1 cellular context compared by ENCODE assay signal in genomic region chr20:653110-653589, GRCh38.
A peak's percentile ranks its signal among the peaks of the same experiment; 100 is the strongest.
TF ChIP-seq lines count a peak whose summit lies in the region.

TSS of gene SRXN1 (minus strand) at chr20:653200. CDS start at chr20:653185, 15 bp downstream.

TF ChIP-seq in HepG2, 621 proteins besides CTCF, POLR2A, EP300 and RAD21 (continued from another document and continues in another):
- TF ChIP-seq AKAP8 (CRISPR knock-in tag; IDR thresholded peaks at IDR 0.05) (peak; percentile 83; the same call in 1 of the 2 replicates), STAG1 (CRISPR knock-in tag; IDR thresholded peaks at IDR 0.05) (peak; percentile 76), ZBTB14 (CRISPR knock-in tag; IDR thresholded peaks at IDR 0.05) (0 out of 2 replicates have a peak, but pooled peaks have one; percentile 25), POLR2AphosphoS5 (IDR thresholded peaks at IDR 0.05; ENCODE audit: low read depth, low read length) (peak; percentile 43; the same call in 1 of the 2 replicates), HNRNPLL (IDR thresholded peaks at IDR 0.05; ENCODE audit: low read depth, low read length, poor library complexity, severe bottlenecking) (peak; percentile 79), ATF7-NPFF (CRISPR knock-in tag; IDR thresholded peaks at IDR 0.05; ENCODE audit: low read depth) (peak; percentile 94), KDM5A (IDR thresholded peaks at IDR 0.05; ENCODE audit: borderline replicate concordance, low read length) (no peak; the same call in 1 of the 2 replicates), ZNF549 (CRISPR knock-in tag; IDR thresholded peaks at IDR 0.05) (no peak), ZNF160 (CRISPR knock-in tag; IDR thresholded peaks at IDR 0.05) (peak; percentile 38; the same call in 1 of the 2 replicates), NFE2L2 (IDR thresholded peaks at IDR 0.05; ENCODE audit: low read length) (peak; percentile 90), ZNF30 (CRISPR knock-in tag; IDR thresholded peaks at IDR 0.05) (no peak), ZNF251 (CRISPR knock-in tag; IDR thresholded peaks at IDR 0.05) (no peak), ZNF883 (CRISPR knock-in tag; IDR thresholded peaks at IDR 0.05; ENCODE audit: not compliant biosample characterization) (peak; percentile 60), WIZ (CRISPR knock-in tag; IDR thresholded peaks at IDR 0.05) (no peak; the same call in 1 of the 2 replicates), NR1H2 (CRISPR knock-in tag; IDR thresholded peaks at IDR 0.05; ENCODE audit: borderline replicate concordance, low read depth) (peak; percentile 29; the same call in 1 of the 2 replicates), ZNF7 (CRISPR knock-in tag; IDR thresholded peaks at IDR 0.05) (0 out of 2 replicates have a peak, but pooled peaks have one; percentile 16), ATF1 (CRISPR knock-in tag; IDR thresholded peaks at IDR 0.05) (no peak), PAXIP1 (CRISPR knock-in tag; conservative IDR thresholded peaks at IDR 0.05) (no peak), SP5 (CRISPR knock-in tag; IDR thresholded peaks at IDR 0.05; ENCODE audit: borderline replicate concordance, low read depth) (no peak; the same call in 1 of the 2 replicates), SNAPC4 (CRISPR knock-in tag; IDR thresholded peaks at IDR 0.05) (no peak), JDP2 (CRISPR knock-in tag; IDR thresholded peaks at IDR 0.05; ENCODE audit: borderline replicate concordance) (peak; percentile 79; the same call in 1 of the 2 replicates), ZNF138 (CRISPR knock-in tag; IDR thresholded peaks at IDR 0.05; ENCODE audit: low read depth) (no peak), ZNF337 (CRISPR knock-in tag; IDR thresholded peaks at IDR 0.05; ENCODE audit: borderline replicate concordance, low read depth) (peak; percentile 76; the same call in 1 of the 2 replicates), RXRB (CRISPR knock-in tag; IDR thresholded peaks at IDR 0.05; ENCODE audit: borderline replicate concordance) (no peak), ZSCAN22 (CRISPR knock-in tag; IDR thresholded peaks at IDR 0.05) (no peak), ZNF619 (CRISPR knock-in tag; IDR thresholded peaks at IDR 0.05) (no peak), FOXK2 (IDR thresholded peaks at IDR 0.05) (peak; percentile 66; the same call in 1 of the 2 replicates), ZBTB8A (CRISPR knock-in tag; IDR thresholded peaks at IDR 0.05; ENCODE audit: borderline replicate concordance, low read depth) (peak; percentile 59; the same call in 1 of the 2 replicates)
- TF ChIP-seq, protein P1, sequence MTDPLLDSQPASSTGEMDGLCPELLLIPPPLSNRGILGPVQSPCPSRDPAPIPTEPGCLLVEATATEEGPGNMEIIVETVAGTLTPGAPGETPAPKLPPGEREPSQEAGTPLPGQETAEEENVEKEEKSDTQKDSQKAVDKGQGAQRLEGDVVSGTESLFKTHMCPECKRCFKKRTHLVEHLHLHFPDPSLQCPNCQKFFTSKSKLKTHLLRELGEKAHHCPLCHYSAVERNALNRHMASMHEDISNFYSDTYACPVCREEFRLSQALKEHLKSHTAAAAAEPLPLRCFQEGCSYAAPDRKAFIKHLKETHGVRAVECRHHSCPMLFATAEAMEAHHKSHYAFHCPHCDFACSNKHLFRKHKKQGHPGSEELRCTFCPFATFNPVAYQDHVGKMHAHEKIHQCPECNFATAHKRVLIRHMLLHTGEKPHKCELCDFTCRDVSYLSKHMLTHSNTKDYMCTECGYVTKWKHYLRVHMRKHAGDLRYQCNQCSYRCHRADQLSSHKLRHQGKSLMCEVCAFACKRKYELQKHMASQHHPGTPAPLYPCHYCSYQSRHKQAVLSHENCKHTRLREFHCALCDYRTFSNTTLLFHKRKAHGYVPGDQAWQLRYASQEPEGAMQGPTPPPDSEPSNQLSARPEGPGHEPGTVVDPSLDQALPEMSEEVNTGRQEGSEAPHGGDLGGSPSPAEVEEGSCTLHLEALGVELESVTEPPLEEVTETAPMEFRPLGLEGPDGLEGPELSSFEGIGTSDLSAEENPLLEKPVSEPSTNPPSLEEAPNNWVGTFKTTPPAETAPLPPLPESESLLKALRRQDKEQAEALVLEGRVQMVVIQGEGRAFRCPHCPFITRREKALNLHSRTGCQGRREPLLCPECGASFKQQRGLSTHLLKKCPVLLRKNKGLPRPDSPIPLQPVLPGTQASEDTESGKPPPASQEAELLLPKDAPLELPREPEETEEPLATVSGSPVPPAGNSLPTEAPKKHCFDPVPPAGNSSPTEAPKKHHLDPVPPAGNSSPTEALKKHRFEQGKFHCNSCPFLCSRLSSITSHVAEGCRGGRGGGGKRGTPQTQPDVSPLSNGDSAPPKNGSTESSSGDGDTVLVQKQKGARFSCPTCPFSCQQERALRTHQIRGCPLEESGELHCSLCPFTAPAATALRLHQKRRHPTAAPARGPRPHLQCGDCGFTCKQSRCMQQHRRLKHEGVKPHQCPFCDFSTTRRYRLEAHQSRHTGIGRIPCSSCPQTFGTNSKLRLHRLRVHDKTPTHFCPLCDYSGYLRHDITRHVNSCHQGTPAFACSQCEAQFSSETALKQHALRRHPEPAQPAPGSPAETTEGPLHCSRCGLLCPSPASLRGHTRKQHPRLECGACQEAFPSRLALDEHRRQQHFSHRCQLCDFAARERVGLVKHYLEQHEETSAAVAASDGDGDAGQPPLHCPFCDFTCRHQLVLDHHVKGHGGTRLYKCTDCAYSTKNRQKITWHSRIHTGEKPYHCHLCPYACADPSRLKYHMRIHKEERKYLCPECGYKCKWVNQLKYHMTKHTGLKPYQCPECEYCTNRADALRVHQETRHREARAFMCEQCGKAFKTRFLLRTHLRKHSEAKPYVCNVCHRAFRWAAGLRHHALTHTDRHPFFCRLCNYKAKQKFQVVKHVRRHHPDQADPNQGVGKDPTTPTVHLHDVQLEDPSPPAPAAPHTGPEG (CRISPR knock-in tag; IDR thresholded peaks at IDR 0.05) = peak; percentile 90; the same call in 1 of the 2 replicates
- TF ChIP-seq, protein P2, sequence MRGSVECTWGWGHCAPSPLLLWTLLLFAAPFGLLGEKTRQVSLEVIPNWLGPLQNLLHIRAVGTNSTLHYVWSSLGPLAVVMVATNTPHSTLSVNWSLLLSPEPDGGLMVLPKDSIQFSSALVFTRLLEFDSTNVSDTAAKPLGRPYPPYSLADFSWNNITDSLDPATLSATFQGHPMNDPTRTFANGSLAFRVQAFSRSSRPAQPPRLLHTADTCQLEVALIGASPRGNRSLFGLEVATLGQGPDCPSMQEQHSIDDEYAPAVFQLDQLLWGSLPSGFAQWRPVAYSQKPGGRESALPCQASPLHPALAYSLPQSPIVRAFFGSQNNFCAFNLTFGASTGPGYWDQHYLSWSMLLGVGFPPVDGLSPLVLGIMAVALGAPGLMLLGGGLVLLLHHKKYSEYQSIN (CRISPR knock-in tag; IDR thresholded peaks at IDR 0.05; ENCODE audit: borderline replicate concordance) = no peak
- TF ChIP-seq, protein P3, sequence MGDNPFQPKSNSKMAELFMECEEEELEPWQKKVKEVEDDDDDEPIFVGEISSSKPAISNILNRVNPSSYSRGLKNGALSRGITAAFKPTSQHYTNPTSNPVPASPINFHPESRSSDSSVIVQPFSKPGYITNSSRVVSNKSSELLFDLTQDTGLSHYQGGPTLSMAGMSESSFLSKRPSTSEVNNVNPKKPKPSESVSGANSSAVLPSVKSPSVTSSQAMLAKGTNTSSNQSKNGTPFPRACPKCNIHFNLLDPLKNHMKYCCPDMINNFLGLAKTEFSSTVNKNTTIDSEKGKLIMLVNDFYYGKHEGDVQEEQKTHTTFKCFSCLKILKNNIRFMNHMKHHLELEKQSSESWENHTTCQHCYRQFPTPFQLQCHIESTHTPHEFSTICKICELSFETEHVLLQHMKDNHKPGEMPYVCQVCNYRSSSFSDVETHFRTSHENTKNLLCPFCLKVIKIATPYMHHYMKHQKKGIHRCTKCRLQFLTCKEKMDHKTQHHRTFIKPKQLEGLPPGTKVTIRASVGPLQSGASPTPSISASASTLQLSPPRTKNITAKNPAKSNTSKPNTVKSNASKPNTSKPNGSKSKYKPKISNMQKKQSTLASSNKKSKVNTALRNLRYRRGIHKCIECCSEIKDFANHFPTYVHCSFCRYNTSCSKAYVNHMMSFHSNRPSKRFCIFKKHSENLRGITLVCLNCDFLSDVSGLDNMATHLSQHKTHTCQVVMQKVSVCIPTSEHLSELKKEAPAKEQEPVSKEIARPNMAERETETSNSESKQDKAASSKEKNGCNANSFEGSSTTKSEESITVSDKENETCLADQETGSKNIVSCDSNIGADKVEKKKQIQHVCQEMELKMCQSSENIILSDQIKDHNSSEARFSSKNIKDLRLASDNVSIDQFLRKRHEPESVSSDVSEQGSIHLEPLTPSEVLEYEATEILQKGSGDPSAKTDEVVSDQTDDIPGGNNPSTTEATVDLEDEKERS (CRISPR knock-in tag; IDR thresholded peaks at IDR 0.05) = no peak
